Comparison of ENCODE assay signal across 16 cellular contexts in the genomic region with DNA sequence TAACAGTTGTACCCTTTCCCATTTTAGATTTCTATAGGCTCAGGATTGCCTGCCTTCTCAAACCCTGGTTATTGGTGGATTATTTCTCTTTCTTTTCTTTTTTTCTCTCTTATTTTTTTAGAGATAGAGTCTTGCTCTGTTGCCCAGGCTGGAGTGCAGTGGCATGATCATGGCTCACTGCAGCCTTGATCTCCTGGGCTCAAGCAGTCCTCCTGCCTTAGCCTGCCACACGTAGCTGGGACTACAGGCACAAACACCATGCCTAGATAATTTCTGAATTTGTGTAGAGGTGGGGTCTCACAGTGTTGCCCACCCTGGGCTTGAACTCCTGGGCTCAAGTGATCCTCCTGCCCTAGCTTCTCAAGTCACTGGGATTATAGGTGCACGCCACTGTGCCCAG. TPM values are rescaled to one million over a fixed set of nuclear protein-coding genes. Genes with fewer than 3 reads are reported as not detected.
DNase-seq lines count a peak whose midpoint lies in the region; ATAC-seq and TF ChIP-seq lines count a peak whose summit lies in the region.
"Had no signal": no experiment of that assay in that cellular context is flagged by ENCODE, and none has a peak within 500 bp of the region (broad histone marks: within the 10 kb centered on the region; RNA-seq: fewer than 3 reads in every experiment).

No MANE protein-coding gene starts in this region.

- 0 out of 2 replicates have a peak, but pooled peaks cover 3% of the 10 kb centered on the region for H3K9me3 Mint-ChIP-seq in WTC11

- no peaks in the 10 kb centered on the region for H3K27me3 ChIP-seq in neutrophil

- no peak overlapping the region for H3K4me3 Mint-ChIP-seq in WTC11

- peaks cover 49% of the 10 kb centered on the region for H3K4me1 Mint-ChIP-seq in WTC11

- no peak for ATAC-seq in WTC11
- no peak for ATAC-seq in GM21360 (IDR thresholded peaks at IDR 0.05; ENCODE audit: unreplicated experiment)
- no peak for ATAC-seq in GM21381 (IDR thresholded peaks at IDR 0.05; ENCODE audit: unreplicated experiment)

- no peaks in the 10 kb centered on the region for H3K27me3 Mint-ChIP-seq in WTC11 (ENCODE audit: low read depth)

- H3K36me3 Mint-ChIP-seq in WTC11 = peaks cover 15% of the 10 kb centered on the region

- H3K4me1 ChIP-seq in HEK293 (ENCODE audit: control insufficient read depth, insufficient read depth, low read length) = 0 out of 2 replicates have a peak, but pooled peaks cover 5% of the 10 kb centered on the region
- peaks cover 71% of the 10 kb centered on the region in 2 experiments for H3K4me1 ChIP-seq in neutrophil (ENCODE audit: control insufficient read depth in 1 of 2, insufficient read depth in 1 of 2, low read depth in 1 of 2, low read length in 1 of 2)

- POLR2A ChIA-PET in HEK293 (lab: Yijun Ruan, JAX) = no interaction called here
- POLR2A ChIA-PET in WTC11 (lab: Charles Lee) = no interaction called here

- H3K27ac Mint-ChIP-seq in WTC11 = no peak overlapping the region

- no peaks in the 10 kb centered on the region for H3K9me3 ChIP-seq in HEK293 (ENCODE audit: control insufficient read depth, insufficient read depth, low read depth, low read length)
- no peaks in the 10 kb centered on the region for H3K9me3 ChIP-seq in neutrophil

- H3K36me3 ChIP-seq in HEK293 (ENCODE audit: control insufficient read depth in 2 of 2, insufficient read depth in 1 of 2, low read length in 2 of 2) = peaks cover 0 to 15% of the 10 kb centered on the region in 2 experiments; a peak in 2 of 3 replicates
- peaks cover 1% of the 10 kb centered on the region for H3K36me3 ChIP-seq in neutrophil

- H3K4me3 ChIP-seq in HEK293 (ENCODE audit: low read depth, low read length) (no peak overlapping the region), neutrophil (ENCODE audit: low read depth in 1 of 2, low read length in 1 of 2) (no peak overlapping the region)
- H3K4me3 ChIP-seq: PC-9 had no signal

- no peak overlapping the region for H3K27ac ChIP-seq in HEK293 (ENCODE audit: extremely low read depth, low read depth, low read length)
- H3K27ac ChIP-seq in neutrophil = peak overlapping the region; percentile 37
- H3K27ac ChIP-seq: RWPE1 had no signal

- CTCF ChIA-PET in HEK293 (lab: Yijun Ruan, JAX) (no interaction called here), WTC11 (lab: Charles Lee) (interaction anchor here (1.2 kb wide), 1 partner anchor 15 kb away, joined by 3 read pairs; no protein-coding TSS in a partner anchor)

- no peak for DNase-seq in WTC11 (ENCODE audit: low spot score)
- DNase-seq in NCI-H1694 (lab: John Stamatoyannopoulos, UW) = no peak
- DNase-seq in activated T-cell treated with anti-CD3 and anti-CD28 coated beads, Interleukin-2, amount 50 U/mL, for 1 hour = no peak
- DNase-seq: GDM1, KG1, NCI-H1417 treated with DMSO at 0.1 percent for 48 hours, NCI-H1930, NCI-H345, NCI-H524 treated with DMSO at 0.1 percent for 48 hours, PC-9, SIG-M5 had no signal

- TF ChIP-seq CTCF in HEK293 (tag by site-specific recombination; IDR thresholded peaks at IDR 0.05) = no peak
- no peak for TF ChIP-seq CTCF in WTC11 (IDR thresholded peaks at IDR 0.05)
- no peak for TF ChIP-seq CTCF in neutrophil (IDR thresholded peaks at IDR 0.05)

TF ChIP-seq in HEK293, 187 proteins besides CTCF, POLR2A, EP300 and RAD21:
- no peak for TF ChIP-seq FEZF1 (tag by site-specific recombination; IDR thresholded peaks at IDR 0.05)
- no peak for TF ChIP-seq ZBTB26 (tag by site-specific recombination; optimal IDR thresholded peaks at IDR 0.05)
- TF ChIP-seq ZNF121 (tag by site-specific recombination; IDR thresholded peaks at IDR 0.05) = peak; percentile 69

TF ChIP-seq in WTC11, 78 proteins besides CTCF, POLR2A, EP300 and RAD21:
- TF ChIP-seq ZNF425 (CRISPR knock-in tag; conservative IDR thresholded peaks at IDR 0.05) (no peak), ZNF121 (CRISPR knock-in tag; IDR thresholded peaks at IDR 0.05) (peak; percentile 77; the same call in 1 of the 2 replicates)
TF ChIP-seq in WTC11: peak in this region for 1.

RNA-seq across cellular contexts. Expression of gene UCK2, which starts 58.8 kb away (rescaled TPM):
- 74.3 to 85.7 TPM (median 79.2 TPM) in 3 replicates for total RNA-seq in WTC11 (2021)

Comparison
In these comparisons a context has a peak if more than half of its experiments do, and no peak if none do; other contexts are left out.
1. Of the 8 proteins assayed by ChIP-seq in both HEK293 and WTC11: peak only in HEK293: none; only in WTC11: none; in both: ZNF121; in neither: 7.